Comparison of ENCODE assay signal across 8 cellular contexts in the genomic region with DNA sequence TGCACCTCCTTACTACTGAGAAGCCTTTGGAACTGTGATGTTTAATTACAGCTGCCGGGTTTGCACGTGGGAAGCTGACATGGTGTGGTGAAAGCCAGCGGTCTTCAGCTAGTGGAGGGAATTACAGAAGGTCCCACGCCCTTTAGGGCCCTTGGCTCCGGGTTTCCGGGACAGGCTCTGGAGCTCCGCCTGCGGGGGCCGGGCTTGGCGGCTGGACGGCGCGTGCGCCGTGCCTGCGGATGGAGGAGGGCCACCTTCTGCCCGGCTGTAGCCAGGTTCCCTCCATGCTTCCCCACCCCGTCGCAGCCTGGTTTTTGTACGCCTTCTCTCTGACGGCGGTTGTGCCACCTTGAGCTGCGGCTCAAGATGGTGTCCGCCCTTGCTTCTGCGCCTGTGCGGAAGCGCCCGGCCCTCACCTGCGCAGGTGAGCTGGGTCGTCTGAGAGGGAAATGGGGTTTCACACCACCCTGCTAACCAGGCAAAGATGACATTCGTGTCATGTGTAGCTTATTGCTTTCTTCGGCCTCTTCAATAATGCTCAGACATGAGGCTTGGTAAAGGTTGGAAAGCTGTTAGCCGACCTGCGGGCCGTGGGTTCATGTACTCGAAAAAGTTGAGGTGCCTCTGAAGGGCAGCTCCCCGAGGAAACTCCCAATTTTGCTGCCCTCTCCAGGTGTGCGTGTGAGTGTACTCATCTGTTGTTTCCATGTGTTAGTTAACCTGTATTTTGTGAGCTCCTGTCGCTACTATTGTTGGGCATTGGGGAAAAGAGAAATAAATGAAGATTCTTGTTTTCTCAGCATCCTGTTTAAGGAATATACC. TPM values are rescaled to one million over a fixed set of nuclear protein-coding genes. Genes with fewer than 3 reads are reported as not detected.
DNase-seq lines count a peak whose midpoint lies in the region; TF ChIP-seq lines count a peak whose summit lies in the region.

No MANE protein-coding gene starts in this region.

- peak overlapping the region; percentile 60 for H3K4me3 ChIP-seq in epithelial cell of proximal tubule (ENCODE audit: low read depth, low read length)

- DNase-seq in EH (ENCODE audit: low read depth) (peak; percentile 17), NCI-H2196 (lab: John Stamatoyannopoulos, UW; ENCODE audit: unreplicated experiment) (peak; percentile 87), activated T-cell treated with anti-CD3 and anti-CD28 coated beads for 4 hours (peak; percentile 39), epithelial cell of proximal tubule (ENCODE audit: low read depth) (no peak), myocyte (ENCODE audit: low read depth) (peak; percentile 79), NAMALWA (ENCODE audit: low spot score) (no peak), dedifferentiated amniotic fluid mesenchymal stem cell (ENCODE audit: extremely low spot score) (no peak)
- peak; percentile 43 to 57 for DNase-seq in stimulated activated CD8-positive, alpha-beta memory T cell treated with anti-CD3 and anti-CD28 coated beads, Interleukin-7, amount 100 ng/mL, for 4 hours (ENCODE audit: low read depth in 2 of 2)

- no peak for TF ChIP-seq CTCF in epithelial cell of proximal tubule (conservative IDR thresholded peaks at IDR 0.05; ENCODE audit: low read depth, low read length)

RNA-seq across cellular contexts. Expression of gene OPRD1, which starts 36.6 kb away (rescaled TPM):
- total RNA-seq in epithelial cell of proximal tubule (not detected in 2 replicates), myocyte (not detected in 2 replicates)
- polyA plus RNA-seq in myocyte (2012): 0.01 TPM

RNA-seq across cellular contexts. Expression of gene YTHDF2, which starts 38.6 kb away (rescaled TPM):
- total RNA-seq in epithelial cell of proximal tubule (49.8 and 76.0 TPM in 2 replicates), myocyte (59.5 and 66.6 TPM in 2 replicates)
- 46.0 TPM for polyA plus RNA-seq in myocyte (2012)

Comparison
In these comparisons a context has a peak if more than half of its experiments do, and no peak if none do; other contexts are left out.
1. DNase-seq: peak in EH (single experiment), NCI-H2196 (single experiment), activated T-cell treated with anti-CD3 and anti-CD28 coated beads for 4 hours (single experiment), myocyte (single experiment) and stimulated activated CD8-positive, alpha-beta memory T cell treated with anti-CD3 and anti-CD28 coated beads, Interleukin-7, amount 100 ng/mL, for 4 hours (2 of 2); none in epithelial cell of proximal tubule (single experiment), NAMALWA (single experiment) and dedifferentiated amniotic fluid mesenchymal stem cell (single experiment).